ENCODE assay signal across 16 cellular contexts in genomic region chr17:76988796-76989195, GRCh38.
DNase-seq lines count a peak whose midpoint lies in the region; TF ChIP-seq lines count a peak whose summit lies in the region.
"Had no signal": no experiment of that assay in that cellular context is flagged by ENCODE, and none has a peak within 500 bp of the region (broad histone marks: within the 10 kb centered on the region; RNA-seq: fewer than 3 reads in every experiment).

No MANE protein-coding gene starts in this region.

- no peak overlapping the region for H3K4me3 ChIP-seq in H7 (ENCODE audit: insufficient read depth, low read depth, low read length)
- H3K4me3 ChIP-seq in spleen: no peak overlapping the region
- H3K4me3 ChIP-seq: BLaER1 had no signal

- intact Hi-C loops in spleen (cut with DNase I; ENCODE audit: low total_unique reads): no loop called here

- no peaks in the 10 kb centered on the region for H3K9me3 ChIP-seq in spleen
- H3K9me3 ChIP-seq: BLaER1, Caco-2 had no signal

- no peaks in the 10 kb centered on the region for H3K27me3 ChIP-seq in H7 (ENCODE audit: control insufficient read depth, insufficient read depth, low read length)
- H3K27me3 ChIP-seq in spleen (replicated peaks in 1 of 7): peaks cover 0 to 21% (median 0%) of the 10 kb centered on the region in 7 donors
- H3K27me3 ChIP-seq: BLaER1 had no signal

- DNase-seq in ELR (ENCODE audit: low read depth) (peak; percentile 16), H7 (peak; percentile 63), spleen (peak; percentile 46), midbrain (lab: John Stamatoyannopoulos, UW) (no peak), AG08396 (ENCODE audit: low spot score) (no peak)
- no peak for DNase-seq in central memory CD4-positive, alpha-beta T cell
- DNase-seq: Caco-2; CD4-positive, CD25-positive, alpha-beta regulatory T cell; CD8-positive, alpha-beta T cell; DMS 273 treated with DMSO at 0.1 percent for 48 hours; DMS79; EL; GF-D8; H9 had no signal

- H3K4me1 ChIP-seq in spleen: peaks cover 0 to 1% (median 0%) of the 10 kb centered on the region in 6 donors
- H3K4me1 ChIP-seq: Caco-2 had no signal

- H3K36me3 ChIP-seq in H7 (replicated peaks; ENCODE audit: control insufficient read depth, insufficient read depth, low read length) (no peaks in the 10 kb centered on the region), spleen (no peaks in the 10 kb centered on the region)
- H3K36me3 ChIP-seq: BLaER1 had no signal

- no peak for TF ChIP-seq CTCF in spleen (IDR thresholded peaks at IDR 0.05 in 8 of 11, conservative IDR thresholded peaks at IDR 0.05 in 3 of 11)

- TF ChIP-seq POLR2A in spleen (IDR thresholded peaks at IDR 0.05): no peak

- H3K27ac ChIP-seq in spleen: no peak overlapping the region
- H3K27ac ChIP-seq: C4-2B had no signal

- WGBS in spleen, 5 donors: 87 to 96% (median 94%) methylated on average over 13 of the region's 13 CpGs

Comparison
In these comparisons a context has a peak if more than half of its experiments do, and no peak if none do; other contexts are left out.
1. DNase-seq: peak in ELR (single experiment), H7 (single experiment) and spleen (single experiment); none in central memory CD4-positive, alpha-beta T cell (single experiment), midbrain (single experiment) and AG08396 (single experiment).